1 cellular context compared by ENCODE assay signal in the genomic region with DNA sequence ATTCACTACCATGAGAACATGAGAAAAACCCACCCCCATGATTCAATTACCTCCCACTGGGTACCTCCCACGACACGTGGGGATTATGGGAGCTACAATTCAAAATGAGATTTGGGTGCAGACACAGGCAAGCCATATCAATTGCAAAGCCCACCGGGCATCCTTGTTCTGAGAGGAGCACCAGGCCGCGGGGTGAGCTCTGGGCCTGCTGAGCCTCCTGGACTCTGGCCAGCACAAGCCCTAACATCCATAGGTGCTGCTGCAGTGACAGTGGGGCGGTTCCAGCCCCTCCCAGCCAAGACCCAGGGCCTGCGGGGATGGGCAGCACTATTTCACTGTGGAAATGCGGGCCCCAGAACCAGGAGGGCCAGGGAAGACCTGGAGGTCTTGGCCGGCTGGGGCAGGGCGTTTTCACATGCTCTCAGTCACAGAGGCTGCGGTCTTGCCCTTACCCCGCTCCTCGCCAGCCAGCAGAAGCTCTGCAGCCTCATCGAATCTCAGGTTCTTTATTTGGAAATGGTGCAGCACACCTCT.
TF ChIP-seq lines count a peak whose summit lies in the region.

No MANE protein-coding gene starts in this region.

TF ChIP-seq in IMR-90, 13 proteins besides CTCF, POLR2A, EP300 and RAD21:
- TF ChIP-seq MAFK (IDR thresholded peaks at IDR 0.05; ENCODE audit: low read depth, low read length) (no peak), FOS (IDR thresholded peaks at IDR 0.05; ENCODE audit: low read depth, low read length) (no peak), BHLHE40 (IDR thresholded peaks at IDR 0.05; ENCODE audit: low read depth, low read length) (no peak)
